8 cellular contexts compared by ENCODE assay signal in the genomic region with DNA sequence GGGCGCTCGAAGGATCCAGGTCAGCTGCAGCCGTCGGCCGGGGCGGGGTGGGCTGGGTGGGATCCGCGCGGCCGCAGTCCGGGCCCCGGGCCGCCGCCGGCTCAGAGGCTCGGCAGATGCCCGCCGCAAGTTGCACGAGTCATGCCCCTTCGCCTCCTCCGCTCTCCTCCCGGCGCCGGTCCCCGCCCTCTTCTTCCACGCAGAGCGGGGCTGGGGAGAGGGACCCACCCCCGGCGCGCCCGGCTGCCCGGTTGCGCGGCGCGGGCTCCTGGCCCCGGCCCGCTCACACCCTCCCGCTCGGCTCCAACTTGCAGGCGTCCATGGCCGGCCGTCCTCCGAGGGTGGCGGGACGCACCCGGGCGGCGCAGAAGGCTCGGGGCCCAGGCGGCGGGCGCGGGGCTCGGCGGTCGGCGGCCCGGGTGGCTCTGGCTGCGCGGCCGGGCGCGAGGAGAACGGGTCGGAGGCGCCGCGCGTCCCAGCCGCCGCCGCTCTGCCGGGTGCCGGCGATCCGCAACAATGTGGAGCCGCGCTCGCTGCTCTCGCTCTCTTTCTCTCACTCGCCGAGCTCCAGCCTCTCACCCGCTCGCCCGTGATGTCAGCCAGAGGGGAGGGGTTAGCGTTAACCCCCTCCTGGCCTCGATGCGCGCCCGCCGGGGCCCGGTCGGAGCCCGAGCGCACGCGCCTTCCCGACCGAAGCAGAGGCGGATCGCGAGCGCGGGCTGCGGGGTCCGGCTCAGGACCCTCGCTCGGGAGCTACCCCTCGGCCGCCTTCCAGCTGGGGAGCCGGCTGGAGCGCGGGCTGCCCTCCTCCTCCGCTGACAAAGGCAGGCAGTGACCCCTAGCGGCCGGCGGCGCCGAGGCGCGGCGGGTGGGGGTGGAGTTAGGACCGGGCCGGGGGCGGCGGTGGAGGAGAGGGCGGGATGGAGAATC.
A peak's percentile ranks its signal among the peaks of the same experiment; 100 is the strongest.
DNase-seq lines count a peak whose midpoint lies in the region; ATAC-seq lines count a peak whose summit lies in the region.

NECTIN1 (minus strand) TSS at position 550 of the 930 bp plus-strand sequence. CDS start 647 bp downstream, outside the sequence.

- DNase-seq in AML-193 (lab: John Stamatoyannopoulos, UW) (peak; percentile 66 to 68), NCI-H446 treated with DMSO at 0.1 percent for 48 hours (lab: John Stamatoyannopoulos, UW) (peak; percentile 74), left kidney (ENCODE audit: low read depth, low spot score) (peak; percentile 98)
- DNase-seq in activated CD4-positive, alpha-beta T cell treated with anti-CD3 and anti-CD28 coated beads for 4 hours: peak; percentile 81 to 86
- DNase-seq in stimulated activated CD4-positive, alpha-beta T cell treated with anti-CD3 and anti-CD28 coated beads, Interleukin-1b, Interleukin-23, amount 100 ng/mL, for 4 hours (ENCODE audit: low read depth in 2 of 2): peak; percentile 80 to 85

- H3K27ac ChIP-seq in cingulate gyrus (ENCODE audit: low read depth, low read length): peak within 1 kb of the TSS; percentile 69

- ATAC-seq in GM18873 (IDR thresholded peaks at IDR 0.05; ENCODE audit: low FRiP score, unreplicated experiment): peak; percentile 58
- peak; percentile 75 for ATAC-seq in HG03135 (IDR thresholded peaks at IDR 0.05; ENCODE audit: unreplicated experiment)

Comparison
In these comparisons a context has a peak if more than half of its experiments do, and no peak if none do; other contexts are left out.
1. Peak in every context shown above with its lines: DNase-seq, ATAC-seq and H3K27ac ChIP-seq.